Comparison of ENCODE assay signal across 2 cellular contexts in genomic region chr3:46857485-46858341, GRCh38.
TF ChIP-seq lines count a peak whose summit lies in the region.

No MANE protein-coding gene starts in this region.

TF ChIP-seq in HEK293, 187 proteins besides CTCF, POLR2A, EP300 and RAD21:
- peak; percentile 13; the same call in 1 of the 2 replicates for TF ChIP-seq ZNF398 (tag by site-specific recombination; IDR thresholded peaks at IDR 0.05)
- TF ChIP-seq ZNF426 (tag by site-specific recombination; IDR thresholded peaks at IDR 0.05), result no peak
- TF ChIP-seq EGR2 (tag by site-specific recombination; IDR thresholded peaks at IDR 0.05; ENCODE audit: low read depth), result 0 out of 2 replicates have a peak, but pooled peaks have one; percentile 8
- no peak for TF ChIP-seq ZNF416 (tag by site-specific recombination; IDR thresholded peaks at IDR 0.05)
- peak; percentile 95 for TF ChIP-seq ZNF366 (tag by site-specific recombination; conservative IDR thresholded peaks at IDR 0.05)
- peak; percentile 23; the same call in 1 of the 2 replicates for TF ChIP-seq ZFHX2 (tag by site-specific recombination; conservative IDR thresholded peaks at IDR 0.05)
- no peak for TF ChIP-seq ZNF362 (tag by site-specific recombination; IDR thresholded peaks at IDR 0.05)
- TF ChIP-seq PRDM1 (tag by site-specific recombination; IDR thresholded peaks at IDR 0.05), result peak; percentile 58; the same call in 1 of the 2 replicates
- TF ChIP-seq ZNF280C (tag by site-specific recombination; IDR thresholded peaks at IDR 0.05), result no peak
TF ChIP-seq in HEK293: peak in this region for 5.

TF ChIP-seq in GM23338, 12 proteins besides CTCF, POLR2A, EP300 and RAD21:
- TF ChIP-seq REST (IDR thresholded peaks at IDR 0.05; ENCODE audit: unreplicated experiment) (no peak), ZNF114 (CRISPR knock-in tag; IDR thresholded peaks at IDR 0.05) (no peak), STAT1 (IDR thresholded peaks at IDR 0.05; ENCODE audit: unreplicated experiment) (no peak), ZNF331 (CRISPR knock-in tag; IDR thresholded peaks at IDR 0.05; ENCODE audit: low read depth) (no peak), ZNF462 (CRISPR knock-in tag; IDR thresholded peaks at IDR 0.05) (no peak), EZH2 (IDR thresholded peaks at IDR 0.05; ENCODE audit: low read depth, unreplicated experiment) (no peak), EZH2phosphoT487 (IDR thresholded peaks at IDR 0.05; ENCODE audit: unreplicated experiment) (no peak), POLR2AphosphoS5 (IDR thresholded peaks at IDR 0.05; ENCODE audit: low read depth) (no peak), JUNB (IDR thresholded peaks at IDR 0.05; ENCODE audit: unreplicated experiment) (no peak), ETS1 (IDR thresholded peaks at IDR 0.05) (no peak)
